In the genomic region with DNA sequence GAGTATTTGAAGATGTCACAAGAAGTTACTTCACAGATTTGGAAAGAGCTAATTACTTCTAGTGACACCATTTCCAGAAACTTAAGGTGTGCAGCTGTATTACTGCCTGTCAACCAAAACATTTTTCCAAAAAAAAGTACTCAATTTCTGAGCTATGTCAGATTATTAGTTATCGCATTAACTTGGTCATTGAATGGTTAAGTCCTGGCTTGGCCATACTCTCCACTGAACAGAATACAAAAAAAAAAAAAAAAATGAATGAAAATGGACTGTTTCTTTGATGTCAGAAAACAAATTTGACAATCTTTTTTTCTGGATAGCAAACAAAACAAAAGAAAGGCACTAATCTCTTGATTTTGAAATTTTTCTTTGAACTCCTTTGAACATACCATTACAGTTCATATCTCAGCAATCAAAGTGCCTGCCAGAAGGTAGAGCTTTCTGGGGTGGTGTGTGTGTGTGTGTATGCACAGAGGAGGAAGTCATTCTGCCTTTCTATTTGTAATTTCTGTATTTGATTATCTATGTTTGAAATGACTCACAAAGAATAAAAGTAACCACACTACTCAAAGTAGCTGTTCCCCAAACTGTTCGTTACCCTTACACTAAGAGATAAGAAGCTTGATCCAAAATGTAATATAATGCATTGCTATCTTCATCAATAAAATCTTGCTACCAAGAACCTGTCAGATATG, we compare ENCODE assay signal across 16 cellular contexts.
DNase-seq lines count a peak whose midpoint lies in the region; ATAC-seq and TF ChIP-seq lines count a peak whose summit lies in the region.
"Had no signal": no experiment of that assay in that cellular context is flagged by ENCODE, and none has a peak within 500 bp of the region (broad histone marks: within the 10 kb centered on the region; RNA-seq: fewer than 3 reads in every experiment).

No MANE protein-coding gene starts in this region.

- H3K4me3 Mint-ChIP-seq in MCF 10A (ENCODE audit: unreplicated experiment) = no peak overlapping the region
- no peak overlapping the region for H3K4me3 Mint-ChIP-seq in natural killer cell treated with Interleukin-12 subunit alpha and Interleukin-12 subunit beta and Interleukin-15 and Interleukin-18, amount 100 ng/mL, for 72 hours

- no peaks in the 10 kb centered on the region for H3K4me1 Mint-ChIP-seq in MCF 10A (ENCODE audit: insufficient read depth, unreplicated experiment)
- no peaks in the 10 kb centered on the region for H3K4me1 Mint-ChIP-seq in natural killer cell treated with Interleukin-12 subunit alpha and Interleukin-12 subunit beta and Interleukin-15 and Interleukin-18, amount 100 ng/mL, for 72 hours (ENCODE audit: low read depth in 2 of 2)

- no TSS peak for BruUV-seq in MCF 10A (replicated peaks; lab: Mats Ljungman, UMichigan)

- intact Hi-C loops in MCF 10A (cut with micrococcal nuclease) = no loop called here

- DNase-seq in GM13977 (ENCODE audit: low spot score) (peak; percentile 9), GM20000 (ENCODE audit: low spot score) (peak; percentile 2), NCI-H774 (lab: John Stamatoyannopoulos, UW) (peak; percentile 4), MCF 10A (ENCODE audit: unreplicated experiment) (no peak), SJCRH30 (no peak), AML-193 (lab: John Stamatoyannopoulos, UW) (no peak)
- no peak for DNase-seq in natural killer cell treated with Interleukin-12 subunit alpha and Interleukin-12 subunit beta and Interleukin-15 and Interleukin-18, amount 100 ng/mL, for 72 hours (ENCODE audit: low spot score)
- DNase-seq: activated CD4-positive, alpha-beta T cell treated with anti-CD3 and anti-CD28 coated beads for 1 hour; foreskin keratinocyte; HCEC 1CT; Karpas-422; NCI-H1436; NCI-H510A; spleen had no signal

- H3K36me3 Mint-ChIP-seq in MCF 10A (ENCODE audit: insufficient read depth, unreplicated experiment) = no peaks in the 10 kb centered on the region
- no peaks in the 10 kb centered on the region for H3K36me3 Mint-ChIP-seq in natural killer cell treated with Interleukin-12 subunit alpha and Interleukin-12 subunit beta and Interleukin-15 and Interleukin-18, amount 100 ng/mL, for 72 hours

- H3K27ac ChIP-seq in SJCRH30 = no peak overlapping the region
- H3K27ac ChIP-seq: foreskin keratinocyte, spleen had no signal

- H3K9me3 ChIP-seq in SJCRH30 (replicated peaks) = no peaks in the 10 kb centered on the region
- H3K9me3 ChIP-seq: spleen had no signal

- no peaks in the 10 kb centered on the region for H3K27me3 Mint-ChIP-seq in MCF 10A (ENCODE audit: insufficient read depth, unreplicated experiment)
- no peaks in the 10 kb centered on the region for H3K27me3 Mint-ChIP-seq in natural killer cell treated with Interleukin-12 subunit alpha and Interleukin-12 subunit beta and Interleukin-15 and Interleukin-18, amount 100 ng/mL, for 72 hours

- H3K9me3 Mint-ChIP-seq in MCF 10A (ENCODE audit: unreplicated experiment) = no peaks in the 10 kb centered on the region
- peaks cover 3% of the 10 kb centered on the region for H3K9me3 Mint-ChIP-seq in natural killer cell treated with Interleukin-12 subunit alpha and Interleukin-12 subunit beta and Interleukin-15 and Interleukin-18, amount 100 ng/mL, for 72 hours

- H3K27me3 ChIP-seq in SJCRH30 = no peaks in the 10 kb centered on the region
- H3K27me3 ChIP-seq: foreskin keratinocyte, spleen had no signal

- no peaks in the 10 kb centered on the region for H3K36me3 ChIP-seq in SJCRH30
- H3K36me3 ChIP-seq: spleen had no signal

- peak; percentile 71 for ATAC-seq in HG02973 (IDR thresholded peaks at IDR 0.05; ENCODE audit: unreplicated experiment)
- ATAC-seq in natural killer cell treated with Interleukin-12 subunit alpha and Interleukin-12 subunit beta and Interleukin-15 and Interleukin-18, amount 100 ng/mL, for 72 hours = no peak
- ATAC-seq: foreskin keratinocyte had no signal

- CTCF ChIA-PET in MCF 10A (lab: Yijun Ruan, JAX) = interaction anchor here (0.6 to 0.8 kb wide), 3 partner anchors 437 to 583 kb away, joined by 3 read pairs; no protein-coding TSS in a partner anchor

- in situ Hi-C loops in GM13977 (cut with MboI; ENCODE audit: low pct_unique_long_range_greater_than_20kb, low sequenced_read_pairs, unreplicated experiment) = no loop called here

- TF ChIP-seq CTCF in GM13977 (IDR thresholded peaks at IDR 0.05; ENCODE audit: extremely low read depth, insufficient read depth, missing control alignments) (no peak), GM20000 (IDR thresholded peaks at IDR 0.05; ENCODE audit: extremely low read depth, missing control alignments) (no peak), MCF 10A (IDR thresholded peaks at IDR 0.05; ENCODE audit: unreplicated experiment) (no peak)

- no peak overlapping the region for H3K4me3 ChIP-seq in SJCRH30
- H3K4me3 ChIP-seq: spleen had no signal

- no peak overlapping the region for H3K27ac Mint-ChIP-seq in MCF 10A (ENCODE audit: low read depth, unreplicated experiment)
- no peak overlapping the region for H3K27ac Mint-ChIP-seq in natural killer cell treated with Interleukin-12 subunit alpha and Interleukin-12 subunit beta and Interleukin-15 and Interleukin-18, amount 100 ng/mL, for 72 hours
- H3K27ac Mint-ChIP-seq: progenitor cell of endocrine pancreas had no signal

- POLR2A ChIA-PET in MCF 10A (lab: Yijun Ruan, JAX) = no interaction called here

- H3K4me1 ChIP-seq in SJCRH30 = no peaks in the 10 kb centered on the region
- H3K4me1 ChIP-seq: foreskin keratinocyte, spleen had no signal

Comparison
In these comparisons a context has a peak if more than half of its experiments do, and no peak if none do; other contexts are left out.
1. DNase-seq: peak in GM13977 (single experiment), GM20000 (single experiment) and NCI-H774 (single experiment); none in MCF 10A (single experiment), SJCRH30 (0 of 2), natural killer cell treated with Interleukin-12 subunit alpha and Interleukin-12 subunit beta and Interleukin-15 and Interleukin-18, amount 100 ng/mL, for 72 hours (single experiment) and AML-193 (0 of 2).